17 cellular contexts compared by ENCODE assay signal in genomic region chr10:71082930-71083329, GRCh38.
"Had no signal": no experiment of that assay in that cellular context is flagged by ENCODE, and none has a peak within 500 bp of the region (broad histone marks: within the 10 kb centered on the region; RNA-seq: fewer than 3 reads in every experiment).

No MANE protein-coding gene starts in this region.

- H3K4me3 ChIP-seq: coronary artery, gastroesophageal sphincter, heart left ventricle, lung, skin epidermis, suprapubic skin had no signal

- ATAC-seq: activated naive CD8-positive, alpha-beta T cell treated with anti-CD3 and anti-CD28 coated beads, Interleukin-2, amount 50 U/mL, for 24 hours; activated T-cell treated with anti-CD3 and anti-CD28 coated beads, Interleukin-2, amount 50 U/mL, for 4 hours; esophagus mucosa; gastroesophageal sphincter; heart left ventricle; natural killer cell had no signal

- H3K27ac ChIP-seq: brain microvascular endothelial cell, coronary artery, gastroesophageal sphincter, heart left ventricle, neutrophil, skin epidermis, suprapubic skin had no signal

- H3K36me3 ChIP-seq: brain microvascular endothelial cell, gastroesophageal sphincter, heart left ventricle, neutrophil, suprapubic skin had no signal

- DNase-seq: activated CD4-positive, alpha-beta T cell treated with anti-CD3 and anti-CD28 coated beads, Interleukin-2, amount 50 U/mL, for 4 hours; activated naive CD8-positive, alpha-beta T cell treated with anti-CD3 and anti-CD28 coated beads, Interleukin-2, amount 50 U/mL, for 24 hours; activated T-cell treated with anti-CD3 and anti-CD28 coated beads, Interleukin-2, amount 50 U/mL, for 4 hours; brain microvascular endothelial cell; stimulated activated CD4-positive, alpha-beta T cell treated with anti-CD3 and anti-CD28 coated beads, Interleukin-15, amount 100 ng/mL, for 24 hours; stimulated activated CD4-positive, alpha-beta T cell treated with anti-CD3 and anti-CD28 coated beads, Interleukin-2, amount 100 ng/mL, for 48 hours; T-helper 2 cell had no signal

- H3K27me3 ChIP-seq: brain microvascular endothelial cell, heart left ventricle, neutrophil had no signal

- H3K9me3 ChIP-seq: gastroesophageal sphincter, heart left ventricle, neutrophil, suprapubic skin had no signal

- FAIRE-seq: endometrium had no signal

- H3K4me1 ChIP-seq: gastroesophageal sphincter, heart left ventricle, suprapubic skin had no signal
